11 cellular contexts compared by ENCODE assay signal in genomic region chr21:45887121-45887611, GRCh38.
DNase-seq lines count a peak whose midpoint lies in the region; ATAC-seq and TF ChIP-seq lines count a peak whose summit lies in the region.
"Had no signal": no experiment of that assay in that cellular context is flagged by ENCODE, and none has a peak within 500 bp of the region (broad histone marks: within the 10 kb centered on the region; RNA-seq: fewer than 3 reads in every experiment).

No MANE protein-coding gene starts in this region.

- no peak for TF ChIP-seq CTCF in fibroblast of villous mesenchyme (IDR thresholded peaks at IDR 0.05; ENCODE audit: insufficient read depth, low read depth, low read length)

- peak overlapping the region in 1 of 3 donors; percentile 59 for H3K4me3 Mint-ChIP-seq in T-cell
- H3K4me3 Mint-ChIP-seq: dendritic cell treated with granulocyte-macrophage colony-stimulating factor and Interleukin-4, amounts not matched to agents 40 ng/mL and 50 ng/mL, for 4 days had no signal

- POLR2A ChIA-PET in T-cell (lab: Charles Lee) = no interaction called here

- ATAC-seq in T-cell (replicated peaks in 1 of 4) = peak in 1 of 4 experiments; percentile 11
- ATAC-seq in HG02571 (IDR thresholded peaks at IDR 0.05; ENCODE audit: unreplicated experiment) = no peak
- ATAC-seq: HCT116 had no signal

- peaks cover 85 to 94% (median 94%) of the 10 kb centered on the region in 3 donors for H3K4me1 Mint-ChIP-seq in T-cell

- no peaks in the 10 kb centered on the region for H3K27me3 Mint-ChIP-seq in T-cell

- no peak overlapping the region for H3K4me3 ChIP-seq in fibroblast of villous mesenchyme (ENCODE audit: low read depth, low read length)

- CTCF ChIA-PET in T-cell (lab: Charles Lee) = no interaction called here

- H3K36me3 Mint-ChIP-seq in T-cell = no peaks in the 10 kb centered on the region

- DNase-seq in NCI-H2081 (lab: John Stamatoyannopoulos, UW) (peak; percentile 15 to 50), NCI-H2081 treated with DMSO at 0.1 percent for 48 hours (lab: John Stamatoyannopoulos, UW) (no peak), T-cell (no peak), fibroblast of villous mesenchyme (ENCODE audit: low read depth) (peak; percentile 13), putamen (ENCODE audit: low spot score) (peak; percentile 21), GM03348 (ENCODE audit: low spot score) (no peak), DMS114 treated with DMSO at 0.1 percent for 48 hours (lab: John Stamatoyannopoulos, UW; ENCODE audit: unreplicated experiment) (no peak)
- DNase-seq: NCI-H82 had no signal

- H3K9me3 Mint-ChIP-seq in T-cell = peaks cover 4 to 7% (median 5%) of the 10 kb centered on the region in 3 donors
- H3K9me3 Mint-ChIP-seq: dendritic cell treated with granulocyte-macrophage colony-stimulating factor and Interleukin-4, amounts not matched to agents 40 ng/mL and 50 ng/mL, for 4 days had no signal

- peak overlapping the region; percentile 87 for H3K27ac Mint-ChIP-seq in T-cell
- H3K27ac Mint-ChIP-seq: dendritic cell treated with granulocyte-macrophage colony-stimulating factor and Interleukin-4, amounts not matched to agents 40 ng/mL and 50 ng/mL, for 4 days had no signal

Comparison
In these comparisons a context has a peak if more than half of its experiments do, and no peak if none do; other contexts are left out.
1. DNase-seq: peak in NCI-H2081 (2 of 2), fibroblast of villous mesenchyme (single experiment) and putamen (single experiment); none in NCI-H2081 treated with DMSO at 0.1 percent for 48 hours (single experiment), T-cell (0 of 34), GM03348 (single experiment) and DMS114 treated with DMSO at 0.1 percent for 48 hours (single experiment).